ENCODE assay signal across 1 cellular context in genomic region chr2:12008425-12009061, GRCh38.
TF ChIP-seq lines count a peak whose summit lies in the region.

No MANE protein-coding gene starts in this region.

TF ChIP-seq in K562, 482 proteins besides CTCF, POLR2A, EP300 and RAD21 (continued from another document and continues in another):
- TF ChIP-seq, protein P1, sequence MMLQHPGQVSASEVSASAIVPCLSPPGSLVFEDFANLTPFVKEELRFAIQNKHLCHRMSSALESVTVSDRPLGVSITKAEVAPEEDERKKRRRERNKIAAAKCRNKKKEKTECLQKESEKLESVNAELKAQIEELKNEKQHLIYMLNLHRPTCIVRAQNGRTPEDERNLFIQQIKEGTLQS (IDR thresholded peaks at IDR 0.05), result peak; percentile 32; the same call in 1 of the 2 replicates
- TF ChIP-seq, protein P1 (CRISPR knock-in tag; conservative IDR thresholded peaks at IDR 0.05), result no peak
- 0 out of 2 replicates have a peak, but pooled peaks have one; percentile 48 for TF ChIP-seq AFF4 (CRISPR knock-in tag; IDR thresholded peaks at IDR 0.05)
- TF ChIP-seq MBD1 (CRISPR knock-in tag; IDR thresholded peaks at IDR 0.05), result no peak
- no peak for TF ChIP-seq PRMT5 (CRISPR knock-in tag; IDR thresholded peaks at IDR 0.05)
- no peak for TF ChIP-seq HES1 (IDR thresholded peaks at IDR 0.05; ENCODE audit: low read depth)
- TF ChIP-seq MECOM (CRISPR knock-in tag; IDR thresholded peaks at IDR 0.05), result no peak
- TF ChIP-seq, protein P2, sequence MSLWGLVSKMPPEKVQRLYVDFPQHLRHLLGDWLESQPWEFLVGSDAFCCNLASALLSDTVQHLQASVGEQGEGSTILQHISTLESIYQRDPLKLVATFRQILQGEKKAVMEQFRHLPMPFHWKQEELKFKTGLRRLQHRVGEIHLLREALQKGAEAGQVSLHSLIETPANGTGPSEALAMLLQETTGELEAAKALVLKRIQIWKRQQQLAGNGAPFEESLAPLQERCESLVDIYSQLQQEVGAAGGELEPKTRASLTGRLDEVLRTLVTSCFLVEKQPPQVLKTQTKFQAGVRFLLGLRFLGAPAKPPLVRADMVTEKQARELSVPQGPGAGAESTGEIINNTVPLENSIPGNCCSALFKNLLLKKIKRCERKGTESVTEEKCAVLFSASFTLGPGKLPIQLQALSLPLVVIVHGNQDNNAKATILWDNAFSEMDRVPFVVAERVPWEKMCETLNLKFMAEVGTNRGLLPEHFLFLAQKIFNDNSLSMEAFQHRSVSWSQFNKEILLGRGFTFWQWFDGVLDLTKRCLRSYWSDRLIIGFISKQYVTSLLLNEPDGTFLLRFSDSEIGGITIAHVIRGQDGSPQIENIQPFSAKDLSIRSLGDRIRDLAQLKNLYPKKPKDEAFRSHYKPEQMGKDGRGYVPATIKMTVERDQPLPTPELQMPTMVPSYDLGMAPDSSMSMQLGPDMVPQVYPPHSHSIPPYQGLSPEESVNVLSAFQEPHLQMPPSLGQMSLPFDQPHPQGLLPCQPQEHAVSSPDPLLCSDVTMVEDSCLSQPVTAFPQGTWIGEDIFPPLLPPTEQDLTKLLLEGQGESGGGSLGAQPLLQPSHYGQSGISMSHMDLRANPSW (CRISPR knock-in tag; IDR thresholded peaks at IDR 0.05), result no peak
- TF ChIP-seq ZNF311 (CRISPR knock-in tag; IDR thresholded peaks at IDR 0.05), result no peak
- no peak for TF ChIP-seq JUNB (CRISPR knock-in tag; conservative IDR thresholded peaks at IDR 0.05)
- no peak for TF ChIP-seq MIER1 (IDR thresholded peaks at IDR 0.05; ENCODE audit: low read depth)
- TF ChIP-seq PRPF4 (IDR thresholded peaks at IDR 0.05; ENCODE audit: insufficient read depth, low read depth, low read length, poor library complexity, severe bottlenecking), result no peak
- no peak for TF ChIP-seq ARHGAP35 (IDR thresholded peaks at IDR 0.05; ENCODE audit: partially characterized antibody)
- peak; percentile 83 for TF ChIP-seq MEIS2 (IDR thresholded peaks at IDR 0.05; ENCODE audit: partially characterized antibody)
- peak; percentile 44 for TF ChIP-seq JUND (IDR thresholded peaks at IDR 0.05; ENCODE audit: borderline replicate concordance, low read depth, low read length)
- peak; percentile 70; the same call in 2 of the 3 replicates for TF ChIP-seq JUND (tag; IDR thresholded peaks at IDR 0.05; ENCODE audit: borderline replicate concordance, low read depth, low read length)
- peak; percentile 69; the same call in 1 of the 2 replicates for TF ChIP-seq FOSL1 (tag; conservative IDR thresholded peaks at IDR 0.05)
- no peak for TF ChIP-seq L3MBTL2 (IDR thresholded peaks at IDR 0.05)
- TF ChIP-seq DPF2 (IDR thresholded peaks at IDR 0.05), result no peak
- TF ChIP-seq, protein P3, sequence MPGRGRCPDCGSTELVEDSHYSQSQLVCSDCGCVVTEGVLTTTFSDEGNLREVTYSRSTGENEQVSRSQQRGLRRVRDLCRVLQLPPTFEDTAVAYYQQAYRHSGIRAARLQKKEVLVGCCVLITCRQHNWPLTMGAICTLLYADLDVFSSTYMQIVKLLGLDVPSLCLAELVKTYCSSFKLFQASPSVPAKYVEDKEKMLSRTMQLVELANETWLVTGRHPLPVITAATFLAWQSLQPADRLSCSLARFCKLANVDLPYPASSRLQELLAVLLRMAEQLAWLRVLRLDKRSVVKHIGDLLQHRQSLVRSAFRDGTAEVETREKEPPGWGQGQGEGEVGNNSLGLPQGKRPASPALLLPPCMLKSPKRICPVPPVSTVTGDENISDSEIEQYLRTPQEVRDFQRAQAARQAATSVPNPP (IDR thresholded peaks at IDR 0.05; ENCODE audit: borderline replicate concordance, insufficient read depth, insufficient read length), result no peak
- peak; percentile 28; the same call in 1 of the 2 replicates for TF ChIP-seq TEAD4 (IDR thresholded peaks at IDR 0.05; ENCODE audit: low read length)
- TF ChIP-seq TEAD4 (CRISPR knock-in tag; IDR thresholded peaks at IDR 0.05; ENCODE audit: borderline replicate concordance), result no peak
- TF ChIP-seq GTF2F1 (IDR thresholded peaks at IDR 0.05; ENCODE audit: low read depth, low read length), result no peak
- TF ChIP-seq POLR2AphosphoS5 (IDR thresholded peaks at IDR 0.05; ENCODE audit: control insufficient read depth, insufficient read depth, low read depth, low read length), result no peak
- no peak for TF ChIP-seq POU5F1 (IDR thresholded peaks at IDR 0.05; ENCODE audit: borderline replicate concordance, low read depth, low read length, partially characterized antibody)
- TF ChIP-seq NFXL1 (CRISPR knock-in tag; IDR thresholded peaks at IDR 0.05), result no peak
- TF ChIP-seq ZNF253 (CRISPR knock-in tag; conservative IDR thresholded peaks at IDR 0.05), result no peak
- TF ChIP-seq GABPB1 (CRISPR knock-in tag; IDR thresholded peaks at IDR 0.05), result no peak
- TF ChIP-seq SMARCC2 (IDR thresholded peaks at IDR 0.05; ENCODE audit: low read depth), result no peak
- TF ChIP-seq PYGO2 (tag; IDR thresholded peaks at IDR 0.05), result no peak
- TF ChIP-seq ZKSCAN3 (CRISPR knock-in tag; IDR thresholded peaks at IDR 0.05), result no peak
- TF ChIP-seq ARID1B (IDR thresholded peaks at IDR 0.05), result no peak
- TF ChIP-seq ZNF785 (CRISPR knock-in tag; IDR thresholded peaks at IDR 0.05), result no peak
- TF ChIP-seq, protein P4, sequence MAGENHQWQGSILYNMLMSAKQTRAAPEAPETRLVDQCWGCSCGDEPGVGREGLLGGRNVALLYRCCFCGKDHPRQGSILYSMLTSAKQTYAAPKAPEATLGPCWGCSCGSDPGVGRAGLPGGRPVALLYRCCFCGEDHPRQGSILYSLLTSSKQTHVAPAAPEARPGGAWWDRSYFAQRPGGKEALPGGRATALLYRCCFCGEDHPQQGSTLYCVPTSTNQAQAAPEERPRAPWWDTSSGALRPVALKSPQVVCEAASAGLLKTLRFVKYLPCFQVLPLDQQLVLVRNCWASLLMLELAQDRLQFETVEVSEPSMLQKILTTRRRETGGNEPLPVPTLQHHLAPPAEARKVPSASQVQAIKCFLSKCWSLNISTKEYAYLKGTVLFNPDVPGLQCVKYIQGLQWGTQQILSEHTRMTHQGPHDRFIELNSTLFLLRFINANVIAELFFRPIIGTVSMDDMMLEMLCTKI (IDR thresholded peaks at IDR 0.05; ENCODE audit: partially characterized antibody), result no peak
- TF ChIP-seq TAF15 (IDR thresholded peaks at IDR 0.05; ENCODE audit: low read depth, low read length), result no peak
- TF ChIP-seq ZKSCAN8 (CRISPR knock-in tag; IDR thresholded peaks at IDR 0.05), result peak; percentile 44; the same call in 1 of the 2 replicates
- peak; percentile 57 for TF ChIP-seq NFE2 (IDR thresholded peaks at IDR 0.05; ENCODE audit: low read depth)
- no peak for TF ChIP-seq ZNF3 (CRISPR knock-in tag; IDR thresholded peaks at IDR 0.05)
- no peak for TF ChIP-seq CEBPG (CRISPR knock-in tag; IDR thresholded peaks at IDR 0.05)
- TF ChIP-seq CEBPG (tag; conservative IDR thresholded peaks at IDR 0.05 in 1 of 2, IDR thresholded peaks at IDR 0.05 in 1 of 2), result no peak
- no peak for TF ChIP-seq ZNF23 (CRISPR knock-in tag; IDR thresholded peaks at IDR 0.05)
- TF ChIP-seq MAFG (tag; conservative IDR thresholded peaks at IDR 0.05), result no peak
- no peak for TF ChIP-seq ELF4 (CRISPR knock-in tag; IDR thresholded peaks at IDR 0.05)
- TF ChIP-seq SP1 (CRISPR knock-in tag; IDR thresholded peaks at IDR 0.05), result no peak
- no peak for TF ChIP-seq PHTF2 (CRISPR knock-in tag; IDR thresholded peaks at IDR 0.05)
- no peak for TF ChIP-seq MXI1 (IDR thresholded peaks at IDR 0.05; ENCODE audit: low read depth, low read length)
- no peak for TF ChIP-seq PBX2 (CRISPR knock-in tag; IDR thresholded peaks at IDR 0.05; ENCODE audit: low read depth)
- peak; percentile 58 for TF ChIP-seq PBX2 (tag; conservative IDR thresholded peaks at IDR 0.05; ENCODE audit: low read depth)
- TF ChIP-seq, protein P5, sequence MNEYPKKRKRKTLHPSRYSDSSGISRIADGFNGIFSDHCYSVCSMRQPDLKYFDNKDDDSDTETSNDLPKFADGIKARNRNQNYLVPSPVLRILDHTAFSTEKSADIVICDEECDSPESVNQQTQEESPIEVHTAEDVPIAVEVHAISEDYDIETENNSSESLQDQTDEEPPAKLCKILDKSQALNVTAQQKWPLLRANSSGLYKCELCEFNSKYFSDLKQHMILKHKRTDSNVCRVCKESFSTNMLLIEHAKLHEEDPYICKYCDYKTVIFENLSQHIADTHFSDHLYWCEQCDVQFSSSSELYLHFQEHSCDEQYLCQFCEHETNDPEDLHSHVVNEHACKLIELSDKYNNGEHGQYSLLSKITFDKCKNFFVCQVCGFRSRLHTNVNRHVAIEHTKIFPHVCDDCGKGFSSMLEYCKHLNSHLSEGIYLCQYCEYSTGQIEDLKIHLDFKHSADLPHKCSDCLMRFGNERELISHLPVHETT (CRISPR knock-in tag; conservative IDR thresholded peaks at IDR 0.05 in 1 of 2, IDR thresholded peaks at IDR 0.05 in 1 of 2), result peak in 1 of 2 experiments; percentile 70; a peak in 2 of 4 replicates
- no peak for TF ChIP-seq NFATC3 (IDR thresholded peaks at IDR 0.05)
- TF ChIP-seq TARDBP (IDR thresholded peaks at IDR 0.05), result no peak
- TF ChIP-seq MTA1 (IDR thresholded peaks at IDR 0.05; ENCODE audit: borderline replicate concordance), result no peak
- TF ChIP-seq EZH2 (IDR thresholded peaks at IDR 0.05; ENCODE audit: borderline replicate concordance, low read depth, low read length), result no peak
- no peak for TF ChIP-seq MAZ (CRISPR knock-in tag; conservative IDR thresholded peaks at IDR 0.05 in 1 of 2, IDR thresholded peaks at IDR 0.05 in 1 of 2)
- no peak for TF ChIP-seq SAFB (IDR thresholded peaks at IDR 0.05; ENCODE audit: borderline replicate concordance, low read depth, low read length)
- no peak for TF ChIP-seq ZNF695 (CRISPR knock-in tag; IDR thresholded peaks at IDR 0.05)
- TF ChIP-seq IRF1 (CRISPR knock-in tag; IDR thresholded peaks at IDR 0.05; ENCODE audit: borderline replicate concordance), result no peak
